Comparison of ENCODE assay signal across 25 cellular contexts in the genomic region with DNA sequence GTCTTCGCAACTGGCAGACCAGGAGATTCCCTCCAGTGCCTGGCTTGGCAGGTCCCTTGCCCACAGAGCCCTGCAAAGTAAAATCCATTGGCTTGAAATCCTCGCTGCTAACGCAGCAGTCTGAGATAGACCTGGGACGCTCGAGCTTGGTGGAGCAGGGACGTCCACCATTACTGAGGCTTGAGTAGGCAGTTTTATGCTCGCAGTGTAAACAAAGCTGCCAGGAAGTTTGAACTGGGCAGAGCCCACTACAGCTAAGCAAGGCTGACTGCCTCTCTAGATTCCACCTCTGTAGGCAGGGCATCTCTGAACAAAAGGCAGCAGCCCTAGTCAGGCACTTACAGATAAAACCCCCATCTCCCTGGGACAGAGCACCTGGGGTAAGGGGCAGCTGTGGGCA.
"Had no signal": no experiment of that assay in that cellular context is flagged by ENCODE, and none has a peak within 500 bp of the region (broad histone marks: within the 10 kb centered on the region; RNA-seq: fewer than 3 reads in every experiment).

No MANE protein-coding gene starts in this region.

- H3K27ac ChIP-seq: left ventricle myocardium inferior, pancreas, prostate gland, skin epidermis, suprapubic skin, thoracic aorta, tibial nerve, uterus had no signal

- H3K9me3 ChIP-seq: pancreas, prostate gland, thoracic aorta, uterus had no signal

- ATAC-seq: naive thymus-derived CD8-positive, alpha-beta T cell; pancreas; right cardiac atrium; sciatic nerve; stimulated activated effector memory CD8-positive, alpha-beta T cell treated with anti-CD3 and anti-CD28 coated beads, Interleukin-12 subunit alpha, Interleukin-12 subunit beta, amount 100 ng/mL, for 72 hours had no signal

- H3K4me3 ChIP-seq: left ventricle myocardium inferior, lung, pancreas, prostate gland, skin epidermis, suprapubic skin, thoracic aorta, tibial nerve, uterus had no signal

- H3K36me3 ChIP-seq: left ventricle myocardium inferior, pancreas, prostate gland, suprapubic skin, thoracic aorta, tibial nerve, uterus had no signal

- H3K27me3 ChIP-seq: pancreas, suprapubic skin, tibial nerve, uterus had no signal

- H3K4me1 ChIP-seq: left ventricle myocardium inferior, pancreas, prostate gland, suprapubic skin, tibial nerve, uterus had no signal

- DNase-seq: hypothalamus; immature natural killer cell; kidney; left ventricle myocardium inferior; midbrain; naive thymus-derived CD8-positive, alpha-beta T cell; nucleus accumbens; pancreas; posterior cingulate gyrus; retina; right cardiac atrium; stimulated activated CD4-positive, alpha-beta T cell treated with anti-CD3 and anti-CD28 coated beads, Interleukin-12 subunit alpha, Interleukin-12 subunit beta, amount 100 ng/mL, for 4 hours; stimulated activated CD4-positive, alpha-beta T cell treated with anti-CD3 and anti-CD28 coated beads, Interleukin-15, amount 100 ng/mL, for 24 hours; stimulated activated CD4-positive, alpha-beta T cell treated with anti-CD3 and anti-CD28 coated beads, Interleukin-2, amount 100 ng/mL, for 24 hours; stimulated activated CD4-positive, alpha-beta T cell treated with anti-CD3 and anti-CD28 coated beads, Interleukin-4, amount 100 ng/mL, for 1 hour; stimulated activated naive CD4-positive, alpha-beta T cell; uterus had no signal
